Comparison of ENCODE assay signal across 30 cellular contexts in the genomic region with DNA sequence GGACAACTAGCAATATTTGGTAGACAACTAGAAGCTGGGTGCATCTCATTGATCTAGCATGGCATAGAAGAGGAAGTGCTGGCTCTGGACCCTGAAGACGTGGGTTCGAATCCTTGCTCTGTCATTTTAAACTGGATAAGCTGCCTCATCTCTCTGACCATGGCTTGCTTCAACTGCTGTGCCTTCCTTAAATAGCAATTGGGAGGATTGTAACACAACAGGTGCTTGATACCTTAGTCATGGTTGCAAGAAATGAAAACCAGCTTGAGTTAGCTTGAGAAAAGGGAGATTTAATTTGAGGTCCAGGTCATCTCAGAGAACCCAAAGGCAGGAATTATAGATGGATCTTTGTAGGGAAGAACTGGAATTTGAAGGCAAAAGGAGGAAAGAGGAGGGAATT. TPM values are rescaled to one million over a fixed set of nuclear protein-coding genes. Genes with fewer than 3 reads are reported as not detected.
"Had no signal": no experiment of that assay in that cellular context is flagged by ENCODE, and none has a peak within 500 bp of the region (broad histone marks: within the 10 kb centered on the region; RNA-seq: fewer than 3 reads in every experiment).

No MANE protein-coding gene starts in this region.

- H3K9me3 Mint-ChIP-seq: natural killer cell treated with Interleukin-12 subunit alpha and Interleukin-12 subunit beta and Interleukin-15 and Interleukin-18, amount 100 ng/mL, for 72 hours; stimulated activated memory B cell treated with anti-CD40 and anti-IgM and Interleukin-4, amounts not matched to agents 10 μg/mL and 1 μg/mL and 100 μg/mL, for 72 hours; stimulated activated naive CD8-positive, alpha-beta T cell treated with anti-CD3 and anti-CD28 coated beads, Interleukin-15, Interleukin-2, amounts not matched to agents 100 ng/mL and 50 ng/mL, for 24 hours had no signal

- H3K27me3 ChIP-seq: pancreas, right lobe of liver, sigmoid colon, thyroid gland, upper lobe of left lung, uterus had no signal

- H3K36me3 Mint-ChIP-seq: naive B cell; naive thymus-derived CD8-positive, alpha-beta T cell; natural killer cell treated with Interleukin-12 subunit alpha and Interleukin-12 subunit beta and Interleukin-15 and Interleukin-18, amount 100 ng/mL, for 72 hours; stimulated activated memory B cell treated with anti-CD40 and anti-IgM and Interleukin-4, amounts not matched to agents 10 μg/mL and 1 μg/mL and 100 μg/mL, for 72 hours had no signal

- H3K4me3 ChIP-seq: pancreas, prostate gland, right lobe of liver, sigmoid colon, skin epidermis, smooth muscle cell, spleen, stomach, thoracic aorta, thyroid gland, tibial nerve, upper lobe of left lung, uterus had no signal

- H3K27ac Mint-ChIP-seq: naive B cell; naive thymus-derived CD8-positive, alpha-beta T cell; natural killer cell treated with Interleukin-12 subunit alpha and Interleukin-12 subunit beta and Interleukin-15 and Interleukin-18, amount 100 ng/mL, for 72 hours; nephron progenitor cell; stimulated activated memory B cell treated with anti-CD40 and anti-IgM and Interleukin-4, amounts not matched to agents 10 μg/mL and 1 μg/mL and 100 μg/mL, for 72 hours; stimulated activated naive CD8-positive, alpha-beta T cell treated with anti-CD3 and anti-CD28 coated beads, Interleukin-15, Interleukin-2, amounts not matched to agents 100 ng/mL and 50 ng/mL, for 24 hours had no signal

- ATAC-seq: naive thymus-derived CD8-positive, alpha-beta T cell; natural killer cell treated with Interleukin-12 subunit alpha and Interleukin-12 subunit beta and Interleukin-15 and Interleukin-18, amount 100 ng/mL, for 72 hours; pancreas; right cardiac atrium; right lobe of liver; stimulated activated memory B cell treated with anti-CD40 and anti-IgM and Interleukin-4, amounts not matched to agents 10 μg/mL and 1 μg/mL and 100 μg/mL, for 72 hours had no signal

- H3K36me3 ChIP-seq: neutrophil, pancreas, prostate gland, right lobe of liver, sigmoid colon, spleen, stomach, thoracic aorta, thyroid gland, tibial nerve, upper lobe of left lung, uterus had no signal

- H3K27ac ChIP-seq: neutrophil, pancreas, prostate gland, right lobe of liver, sigmoid colon, skin epidermis, spleen, stomach, thoracic aorta, thyroid gland, tibial nerve, upper lobe of left lung, uterus had no signal

- FAIRE-seq: pancreas had no signal

- H3K4me1 ChIP-seq: pancreas, prostate gland, right lobe of liver, sigmoid colon, spleen, stomach, thyroid gland, tibial nerve, upper lobe of left lung, uterus had no signal

- H3K4me3 Mint-ChIP-seq: naive B cell; naive thymus-derived CD8-positive, alpha-beta T cell; natural killer cell treated with Interleukin-12 subunit alpha and Interleukin-12 subunit beta and Interleukin-15 and Interleukin-18, amount 100 ng/mL, for 72 hours; nephron progenitor cell; neural crest cell; stimulated activated memory B cell treated with anti-CD40 and anti-IgM and Interleukin-4, amounts not matched to agents 10 μg/mL and 1 μg/mL and 100 μg/mL, for 72 hours; stimulated activated naive CD8-positive, alpha-beta T cell treated with anti-CD3 and anti-CD28 coated beads, Interleukin-15, Interleukin-2, amounts not matched to agents 100 ng/mL and 50 ng/mL, for 24 hours had no signal

- H3K9me3 ChIP-seq: neutrophil, pancreas, prostate gland, right lobe of liver, thyroid gland, uterus had no signal

- H3K4me1 Mint-ChIP-seq: naive B cell; naive thymus-derived CD8-positive, alpha-beta T cell; stimulated activated memory B cell treated with anti-CD40 and anti-IgM and Interleukin-4, amounts not matched to agents 10 μg/mL and 1 μg/mL and 100 μg/mL, for 72 hours had no signal

- H3K4me2 ChIP-seq: smooth muscle cell had no signal

- DNase-seq: naive B cell; naive thymus-derived CD8-positive, alpha-beta T cell; nephron progenitor cell; nucleus accumbens; pancreas; right cardiac atrium; right lobe of liver; sigmoid colon; spleen; stimulated activated CD4-positive, alpha-beta T cell treated with anti-CD3 and anti-CD28 coated beads, Interleukin-12 subunit alpha, Interleukin-12 subunit beta, amount 100 ng/mL, for 4 hours; stimulated activated CD4-positive, alpha-beta T cell treated with anti-CD3 and anti-CD28 coated beads, Interleukin-1b, Interleukin-23, amount 100 ng/mL, for 48 hours; stimulated activated CD4-positive, alpha-beta T cell treated with anti-CD3 and anti-CD28 coated beads, Interleukin-4, amount 100 ng/mL, for 1 hour; stimulated activated CD4-positive, alpha-beta T cell treated with anti-CD3 and anti-CD28 coated beads, Interleukin-4, amount 100 ng/mL, for 4 hours; stimulated activated CD8-positive, alpha-beta memory T cell treated with anti-CD3 and anti-CD28 coated beads, Interleukin-4, amount 100 ng/mL, for 48 hours; stimulated activated naive CD4-positive, alpha-beta T cell; stomach; thyroid gland; trophoblast cell; upper lobe of left lung; uterus had no signal

RNA-seq across cellular contexts. Expression of gene RGMA, which starts 14.8 kb away (rescaled TPM):
- total RNA-seq: naive thymus-derived CD8-positive, alpha-beta T cell; natural killer cell treated with Interleukin-12 subunit alpha and Interleukin-12 subunit beta and Interleukin-15 and Interleukin-18, amount 100 ng/mL, for 72 hours had no signal
- polyA plus RNA-seq: naive thymus-derived CD8-positive, alpha-beta T cell had no signal
